33 cellular contexts compared by ENCODE assay signal in the genomic region with DNA sequence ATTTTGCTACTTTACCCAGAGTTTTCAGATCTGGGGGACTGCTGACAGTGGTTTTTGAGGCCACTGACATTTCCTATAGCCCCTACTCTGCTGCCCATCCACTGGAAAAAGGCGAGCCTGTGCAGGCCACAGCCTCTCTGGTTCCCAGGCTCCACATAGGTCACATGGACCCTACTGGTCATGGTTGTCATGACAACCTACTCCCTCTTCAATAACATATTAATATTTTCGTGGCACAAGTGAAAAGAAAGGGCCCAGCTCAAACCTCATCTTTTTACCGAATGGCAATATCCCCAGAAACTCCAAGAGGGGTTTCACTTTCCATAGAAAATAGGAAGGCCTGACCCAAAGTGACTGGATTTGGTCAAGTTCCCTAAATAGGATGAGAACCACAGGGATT. TPM values are rescaled to one million over a fixed set of nuclear protein-coding genes. Genes with fewer than 3 reads are reported as not detected.
DNase-seq lines count a peak whose midpoint lies in the region; ATAC-seq and TF ChIP-seq lines count a peak whose summit lies in the region.
"Had no signal": no experiment of that assay in that cellular context is flagged by ENCODE, and none has a peak within 500 bp of the region (broad histone marks: within the 10 kb centered on the region; RNA-seq: fewer than 3 reads in every experiment).

No MANE protein-coding gene starts in this region.

- no peak overlapping the region for H3K14ac ChIP-seq in mesenchymal stem cell (ENCODE audit: low read length in 2 of 2)

- H3K36me3 ChIP-seq in mesenchymal stem cell (ENCODE audit: control insufficient read depth in 1 of 2, insufficient read depth in 2 of 2, low read depth in 1 of 2, low read length in 2 of 2), result no peaks in the 10 kb centered on the region
- H3K36me3 ChIP-seq in A673 (ENCODE audit: insufficient read depth, low read length, poor library complexity, severe bottlenecking), result no peaks in the 10 kb centered on the region
- H3K36me3 ChIP-seq in suprapubic skin, result no peaks in the 10 kb centered on the region
- H3K36me3 ChIP-seq: cardiac muscle cell, gastroesophageal sphincter, SJCRH30, stomach, tibial artery had no signal

- ATAC-seq in natural killer cell treated with Interleukin-12 subunit alpha and Interleukin-12 subunit beta and Interleukin-15 and Interleukin-18, amount 100 ng/mL, for 72 hours, result no peak
- ATAC-seq: esophagus mucosa; gastroesophageal sphincter; left lobe of liver; naive thymus-derived CD8-positive, alpha-beta T cell had no signal

- H4K8ac ChIP-seq in mesenchymal stem cell (ENCODE audit: low read length), result no peak overlapping the region

- H3K27ac Mint-ChIP-seq in chondrocyte (ENCODE audit: unreplicated experiment) (no peak overlapping the region), osteocyte (ENCODE audit: unreplicated experiment) (no peak overlapping the region)
- H3K27ac Mint-ChIP-seq in natural killer cell treated with Interleukin-12 subunit alpha and Interleukin-12 subunit beta and Interleukin-15 and Interleukin-18, amount 100 ng/mL, for 72 hours, result no peak overlapping the region
- H3K27ac Mint-ChIP-seq: activated CD4-positive, alpha-beta memory T cell treated with anti-CD3 and anti-CD28 coated beads for 36 hours; activated naive CD4-positive, alpha-beta T cell treated with anti-CD3 and anti-CD28 coated beads, Interleukin-2, amount 50 U/mL, for 24 hours; mesothelial cell of epicardium had no signal

- TF ChIP-seq CTCF in AG10803 (conservative IDR thresholded peaks at IDR 0.05; ENCODE audit: low read length) (no peak), chondrocyte (IDR thresholded peaks at IDR 0.05) (peak; percentile 12), A673 (conservative IDR thresholded peaks at IDR 0.05; ENCODE audit: low read depth, low read length) (no peak), osteocyte (IDR thresholded peaks at IDR 0.05) (no peak), suprapubic skin (IDR thresholded peaks at IDR 0.05) (no peak)

- H3K9me3 ChIP-seq in mesenchymal stem cell (ENCODE audit: control insufficient read depth, low read length) (no peaks in the 10 kb centered on the region), A673 (ENCODE audit: low read depth, low read length, poor library complexity, severe bottlenecking) (no peaks in the 10 kb centered on the region), suprapubic skin (no peaks in the 10 kb centered on the region)
- H3K9me3 ChIP-seq: gastroesophageal sphincter, SJCRH30, stomach, tibial artery had no signal

- no peak for TF ChIP-seq POLR2A in suprapubic skin (IDR thresholded peaks at IDR 0.05)

- peak overlapping the region; percentile 32 for H3K9ac ChIP-seq in mesenchymal stem cell (ENCODE audit: low read length)

- TF ChIP-seq EP300 in suprapubic skin (IDR thresholded peaks at IDR 0.05), result no peak

- intact Hi-C loops in A673 (cut with micrococcal nuclease; ENCODE audit: unreplicated experiment), result loop anchor here (10.0 kb wide), 1 partner anchor 835 kb away; the partner anchor contains the start of gene CD164

- no peak overlapping the region for H2BK15ac ChIP-seq in mesenchymal stem cell (ENCODE audit: low read depth, poor library complexity, severe bottlenecking)

- H3K27me3 Mint-ChIP-seq in chondrocyte (ENCODE audit: low read depth), result no peaks in the 10 kb centered on the region
- H3K27me3 Mint-ChIP-seq in osteocyte (ENCODE audit: unreplicated experiment), result peaks cover 8% of the 10 kb centered on the region
- no peaks in the 10 kb centered on the region for H3K27me3 Mint-ChIP-seq in natural killer cell treated with Interleukin-12 subunit alpha and Interleukin-12 subunit beta and Interleukin-15 and Interleukin-18, amount 100 ng/mL, for 72 hours
- H3K27me3 Mint-ChIP-seq: activated CD4-positive, alpha-beta memory T cell treated with anti-CD3 and anti-CD28 coated beads for 36 hours had no signal

- no peak overlapping the region for H2AFZ ChIP-seq in mesenchymal stem cell (ENCODE audit: low read depth, low read length)

- H3K36me3 Mint-ChIP-seq in chondrocyte (ENCODE audit: low read depth), result no peaks in the 10 kb centered on the region
- H3K36me3 Mint-ChIP-seq in osteocyte (ENCODE audit: unreplicated experiment), result no peaks in the 10 kb centered on the region
- H3K36me3 Mint-ChIP-seq in natural killer cell treated with Interleukin-12 subunit alpha and Interleukin-12 subunit beta and Interleukin-15 and Interleukin-18, amount 100 ng/mL, for 72 hours, result no peaks in the 10 kb centered on the region
- H3K36me3 Mint-ChIP-seq: activated CD4-positive, alpha-beta memory T cell treated with anti-CD3 and anti-CD28 coated beads for 36 hours; activated naive CD4-positive, alpha-beta T cell treated with anti-CD3 and anti-CD28 coated beads, Interleukin-2, amount 50 U/mL, for 24 hours; CD14-positive monocyte; mesothelial cell of epicardium; naive thymus-derived CD8-positive, alpha-beta T cell had no signal

- H3K4me1 ChIP-seq in mesenchymal stem cell (ENCODE audit: control insufficient read depth, insufficient read depth, low read depth, low read length), result no peaks in the 10 kb centered on the region
- H3K4me1 ChIP-seq in A673 (ENCODE audit: insufficient read depth, low read length, poor library complexity, severe bottlenecking), result no peaks in the 10 kb centered on the region
- H3K4me1 ChIP-seq in suprapubic skin, result peaks cover 1% of the 10 kb centered on the region
- H3K4me1 ChIP-seq: SJCRH30 had no signal

- no peak overlapping the region for H2BK120ac ChIP-seq in mesenchymal stem cell (ENCODE audit: low read depth, low read length)

- H3K4me3 Mint-ChIP-seq in chondrocyte (ENCODE audit: unreplicated experiment) (no peak overlapping the region), osteocyte (ENCODE audit: unreplicated experiment) (no peak overlapping the region)
- no peak overlapping the region for H3K4me3 Mint-ChIP-seq in natural killer cell treated with Interleukin-12 subunit alpha and Interleukin-12 subunit beta and Interleukin-15 and Interleukin-18, amount 100 ng/mL, for 72 hours
- H3K4me3 Mint-ChIP-seq: activated CD4-positive, alpha-beta memory T cell treated with anti-CD3 and anti-CD28 coated beads for 36 hours; activated naive CD4-positive, alpha-beta T cell treated with anti-CD3 and anti-CD28 coated beads, Interleukin-2, amount 50 U/mL, for 24 hours; CD14-positive monocyte; mesothelial cell of epicardium; naive thymus-derived CD8-positive, alpha-beta T cell had no signal

- peak; percentile 15 for DNase-seq in AG10803 (ENCODE audit: low read depth)
- DNase-seq in LHCN-M2 (ENCODE audit: low read depth), result peak; percentile 51
- no peak for DNase-seq in chondrocyte (ENCODE audit: low spot score)
- DNase-seq in mesenchymal stem cell, result peak; percentile 12
- DNase-seq in A673 (ENCODE audit: low spot score), result no peak
- no peak for DNase-seq in osteocyte (ENCODE audit: extremely low spot score, unreplicated experiment)
- DNase-seq in natural killer cell treated with Interleukin-12 subunit alpha and Interleukin-12 subunit beta and Interleukin-15 and Interleukin-18, amount 100 ng/mL, for 72 hours (ENCODE audit: low spot score), result no peak
- DNase-seq in suprapubic skin (ENCODE audit: low spot score in 2 of 2), result no peak
- DNase-seq: activated CD4-positive, alpha-beta memory T cell treated with anti-CD3 and anti-CD28 coated beads for 36 hours; activated CD4-positive, CD25-positive, alpha-beta regulatory T cell treated with anti-CD3 and anti-CD28 coated beads, Interleukin-2, amount 50 U/mL, for 72 hours; activated CD8-positive, alpha-beta memory T cell treated with anti-CD3 and anti-CD28 coated beads, Interleukin-2, amount 50 U/mL, for 48 hours; amygdala; cortex of kidney; EL; MM.1S; naive thymus-derived CD8-positive, alpha-beta T cell; NCI-H1417; NCI-H2081; NCI-H345; NCI-H774; SJCRH30; small intestine; stimulated activated CD4-positive, alpha-beta T cell treated with anti-CD3 and anti-CD28 coated beads, Interleukin-1b, Interleukin-23, amount 100 ng/mL, for 48 hours; stomach; T-helper 1 cell; tibial artery had no signal

- no peak overlapping the region for H3K4me2 ChIP-seq in mesenchymal stem cell (ENCODE audit: low read length, poor library complexity, severe bottlenecking)

- H3K27me3 ChIP-seq in mesenchymal stem cell (ENCODE audit: control insufficient read depth in 1 of 2, insufficient read depth in 1 of 2, low read length in 2 of 2), result no peaks in the 10 kb centered on the region
- H3K27me3 ChIP-seq in A673 (replicated peaks; ENCODE audit: insufficient read depth, low read depth, low read length, poor library complexity), result no peaks in the 10 kb centered on the region
- no peaks in the 10 kb centered on the region for H3K27me3 ChIP-seq in suprapubic skin
- H3K27me3 ChIP-seq: gastroesophageal sphincter, SJCRH30, stomach, tibial artery had no signal

- no peak overlapping the region for H3K23ac ChIP-seq in mesenchymal stem cell (ENCODE audit: low read length in 2 of 2)

- H3K18ac ChIP-seq in mesenchymal stem cell (ENCODE audit: low read depth in 1 of 2, low read length in 2 of 2), result no peak overlapping the region

- POLR2A ChIA-PET in A673 (lab: Charles Lee; ENCODE audit: low non-redundant PET), result no interaction called here

- WGBS in mesenchymal stem cell, result 93% methylated on average over 3 of the region's 3 CpGs
- WGBS in suprapubic skin, result 81% methylated on average over 3 of the region's 3 CpGs

- H3K9me3 Mint-ChIP-seq in chondrocyte (ENCODE audit: low read depth) (no peaks in the 10 kb centered on the region), osteocyte (ENCODE audit: unreplicated experiment) (no peaks in the 10 kb centered on the region)
- H3K9me3 Mint-ChIP-seq in natural killer cell treated with Interleukin-12 subunit alpha and Interleukin-12 subunit beta and Interleukin-15 and Interleukin-18, amount 100 ng/mL, for 72 hours, result no peaks in the 10 kb centered on the region
- H3K9me3 Mint-ChIP-seq: activated CD4-positive, alpha-beta memory T cell treated with anti-CD3 and anti-CD28 coated beads for 36 hours; activated naive CD4-positive, alpha-beta T cell treated with anti-CD3 and anti-CD28 coated beads, Interleukin-2, amount 50 U/mL, for 24 hours; mesothelial cell of epicardium; naive thymus-derived CD8-positive, alpha-beta T cell had no signal

- H4K91ac ChIP-seq in mesenchymal stem cell (ENCODE audit: low read length), result no peak overlapping the region

- H3K27ac ChIP-seq in mesenchymal stem cell (ENCODE audit: low read length, poor library complexity, severe bottlenecking) (no peak overlapping the region), A673 (ENCODE audit: low read depth, low read length, poor library complexity, severe bottlenecking) (no peak overlapping the region), suprapubic skin (no peak overlapping the region)
- H3K27ac ChIP-seq: cardiac muscle cell, gastroesophageal sphincter, SJCRH30, stomach, tibial artery had no signal

- H3K4ac ChIP-seq in mesenchymal stem cell (ENCODE audit: low read depth in 1 of 2, low read length in 2 of 2), result no peak overlapping the region

- H2BK12ac ChIP-seq in mesenchymal stem cell (ENCODE audit: low read length in 2 of 2), result no peak overlapping the region

- no peak overlapping the region for H2AK5ac ChIP-seq in mesenchymal stem cell (ENCODE audit: low read length, severe bottlenecking)

- no peaks in the 10 kb centered on the region for H3K4me1 Mint-ChIP-seq in chondrocyte (ENCODE audit: low read depth)
- no peaks in the 10 kb centered on the region for H3K4me1 Mint-ChIP-seq in osteocyte (ENCODE audit: unreplicated experiment)
- peaks cover 16% of the 10 kb centered on the region in 2 donors for H3K4me1 Mint-ChIP-seq in natural killer cell treated with Interleukin-12 subunit alpha and Interleukin-12 subunit beta and Interleukin-15 and Interleukin-18, amount 100 ng/mL, for 72 hours (ENCODE audit: low read depth in 2 of 2)
- H3K4me1 Mint-ChIP-seq: mesothelial cell of epicardium had no signal

- no TSS peak for BruUV-seq in A673 (replicated peaks; lab: Mats Ljungman, UMichigan)

- no peak overlapping the region for H3K4me3 ChIP-seq in AG10803 (ENCODE audit: low read length)
- no peak overlapping the region for H3K4me3 ChIP-seq in mesenchymal stem cell (ENCODE audit: insufficient read depth in 1 of 2, low read depth in 1 of 2, low read length in 2 of 2)
- no peak overlapping the region for H3K4me3 ChIP-seq in A673 (ENCODE audit: low read depth, low read length, poor library complexity, severe bottlenecking)
- no peak overlapping the region for H3K4me3 ChIP-seq in suprapubic skin
- H3K4me3 ChIP-seq: cardiac muscle cell, gastroesophageal sphincter, SJCRH30, stomach, tibial artery had no signal

- H2BK5ac ChIP-seq in mesenchymal stem cell (ENCODE audit: low read depth, low read length, poor library complexity, severe bottlenecking), result no peak overlapping the region

- no peaks in the 10 kb centered on the region for H3K79me1 ChIP-seq in mesenchymal stem cell (replicated peaks; ENCODE audit: low read length, poor library complexity, severe bottlenecking)

- CTCF ChIA-PET in A673 (lab: Charles Lee), result no interaction called here

RNA-seq across cellular contexts. Expression of gene FOXO3, which starts 11.0 kb away (rescaled TPM):
- total RNA-seq in LHCN-M2 (2014; rRNA removed), result 41.0 and 58.8 TPM in 2 replicates
- polyA plus RNA-seq in LHCN-M2 (2012), result 13.6 TPM
- total RNA-seq in chondrocyte, result 42.7 to 58.1 TPM (median 45.0 TPM) in 3 replicates
- 19.2 TPM for polyA plus RNA-seq in mesenchymal stem cell (2013, experiment 1 of 2)
- polyA plus RNA-seq in mesenchymal stem cell (2013, experiment 2 of 2), result 18.8 TPM
- total RNA-seq in A673 (2021), result 16.8 and 19.3 TPM in 2 replicates
- 60.3 and 62.9 TPM in 2 replicates for total RNA-seq in osteocyte
- 10 to 100 TPM; 17.8 to 20.6 TPM for total RNA-seq in natural killer cell treated with Interleukin-12 subunit alpha and Interleukin-12 subunit beta and Interleukin-15 and Interleukin-18, amount 100 ng/mL, for 72 hours
- 100 to 1,000 TPM; 103 to 141 (median 121) TPM for total RNA-seq in suprapubic skin

Comparison
In these comparisons a context has a peak if more than half of its experiments do, and no peak if none do; other contexts are left out.
1. DNase-seq: peak in AG10803 (single experiment), LHCN-M2 (single experiment) and mesenchymal stem cell (single experiment); none in chondrocyte (single experiment), A673 (single experiment), osteocyte (single experiment), natural killer cell treated with Interleukin-12 subunit alpha and Interleukin-12 subunit beta and Interleukin-15 and Interleukin-18, amount 100 ng/mL, for 72 hours (single experiment) and suprapubic skin (0 of 2).